ENCODE assay signal across 1 cellular context in the genomic region with DNA sequence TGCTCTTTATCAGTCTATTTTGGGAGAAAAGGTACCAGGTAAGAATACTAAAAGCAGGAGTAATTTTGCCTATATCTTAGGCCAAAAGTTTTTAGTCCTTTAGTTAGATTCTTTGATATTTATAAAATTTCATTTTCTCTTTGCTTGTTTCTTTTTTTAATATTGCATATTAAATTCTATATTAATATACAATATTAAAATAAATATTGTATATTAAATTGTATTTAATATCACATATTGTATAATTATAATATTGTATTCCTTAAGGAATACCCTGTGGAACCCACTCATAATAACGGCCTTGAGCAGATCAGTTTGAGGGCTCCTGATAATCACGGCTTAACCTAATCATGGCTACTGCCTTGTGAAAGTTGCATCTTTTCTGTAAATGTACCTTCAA.
TF ChIP-seq lines count a peak whose summit lies in the region.

No MANE protein-coding gene starts in this region.

TF ChIP-seq in HepG2, 621 proteins besides CTCF, POLR2A, EP300 and RAD21:
- TF ChIP-seq ZNF124 (CRISPR knock-in tag; IDR thresholded peaks at IDR 0.05) (no peak), ARID2 (CRISPR knock-in tag; IDR thresholded peaks at IDR 0.05; ENCODE audit: borderline replicate concordance) (no peak), ZNF737 (CRISPR knock-in tag; IDR thresholded peaks at IDR 0.05; ENCODE audit: borderline replicate concordance) (no peak), ZNF761 (CRISPR knock-in tag; conservative IDR thresholded peaks at IDR 0.05) (no peak), ZNF747 (CRISPR knock-in tag; IDR thresholded peaks at IDR 0.05; ENCODE audit: borderline replicate concordance) (no peak), ZFY (CRISPR knock-in tag; IDR thresholded peaks at IDR 0.05) (no peak), ZSCAN22 (CRISPR knock-in tag; IDR thresholded peaks at IDR 0.05) (no peak), ZNF33B (CRISPR knock-in tag; IDR thresholded peaks at IDR 0.05) (no peak), MBNL3 (CRISPR knock-in tag; conservative IDR thresholded peaks at IDR 0.05) (no peak), NFIC (IDR thresholded peaks at IDR 0.05; ENCODE audit: low read length) (no peak), ZNF652 (CRISPR knock-in tag; IDR thresholded peaks at IDR 0.05; ENCODE audit: borderline replicate concordance, low read depth) (no peak), NR1H2 (CRISPR knock-in tag; IDR thresholded peaks at IDR 0.05; ENCODE audit: borderline replicate concordance, low read depth) (no peak), ZSCAN25 (CRISPR knock-in tag; IDR thresholded peaks at IDR 0.05) (no peak), SOX5 (CRISPR knock-in tag; IDR thresholded peaks at IDR 0.05; ENCODE audit: borderline replicate concordance) (no peak), FOSL2 (CRISPR knock-in tag; IDR thresholded peaks at IDR 0.05) (no peak)
- TF ChIP-seq, protein P1, sequence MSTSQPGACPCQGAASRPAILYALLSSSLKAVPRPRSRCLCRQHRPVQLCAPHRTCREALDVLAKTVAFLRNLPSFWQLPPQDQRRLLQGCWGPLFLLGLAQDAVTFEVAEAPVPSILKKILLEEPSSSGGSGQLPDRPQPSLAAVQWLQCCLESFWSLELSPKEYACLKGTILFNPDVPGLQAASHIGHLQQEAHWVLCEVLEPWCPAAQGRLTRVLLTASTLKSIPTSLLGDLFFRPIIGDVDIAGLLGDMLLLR (CRISPR knock-in tag; IDR thresholded peaks at IDR 0.05): no peak
- TF ChIP-seq, protein P2, sequence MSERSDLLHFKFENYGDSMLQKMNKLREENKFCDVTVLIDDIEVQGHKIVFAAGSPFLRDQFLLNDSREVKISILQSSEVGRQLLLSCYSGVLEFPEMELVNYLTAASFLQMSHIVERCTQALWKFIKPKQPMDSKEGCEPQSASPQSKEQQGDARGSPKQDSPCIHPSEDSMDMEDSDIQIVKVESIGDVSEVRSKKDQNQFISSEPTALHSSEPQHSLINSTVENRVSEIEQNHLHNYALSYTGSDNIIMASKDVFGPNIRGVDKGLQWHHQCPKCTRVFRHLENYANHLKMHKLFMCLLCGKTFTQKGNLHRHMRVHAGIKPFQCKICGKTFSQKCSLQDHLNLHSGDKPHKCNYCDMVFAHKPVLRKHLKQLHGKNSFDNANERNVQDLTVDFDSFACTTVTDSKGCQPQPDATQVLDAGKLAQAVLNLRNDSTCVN (CRISPR knock-in tag; IDR thresholded peaks at IDR 0.05; ENCODE audit: borderline replicate concordance): no peak
- TF ChIP-seq, protein P3, sequence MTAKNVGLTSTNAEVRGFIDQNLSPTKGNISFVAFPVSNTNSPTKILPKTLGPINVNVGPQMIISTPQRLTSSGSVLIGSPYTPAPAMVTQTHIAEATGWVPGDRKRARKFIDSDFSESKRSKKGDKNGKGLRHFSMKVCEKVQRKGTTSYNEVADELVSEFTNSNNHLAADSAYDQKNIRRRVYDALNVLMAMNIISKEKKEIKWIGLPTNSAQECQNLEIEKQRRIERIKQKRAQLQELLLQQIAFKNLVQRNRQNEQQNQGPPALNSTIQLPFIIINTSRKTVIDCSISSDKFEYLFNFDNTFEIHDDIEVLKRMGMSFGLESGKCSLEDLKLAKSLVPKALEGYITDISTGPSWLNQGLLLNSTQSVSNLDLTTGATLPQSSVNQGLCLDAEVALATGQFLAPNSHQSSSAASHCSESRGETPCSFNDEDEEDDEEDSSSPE (CRISPR knock-in tag; IDR thresholded peaks at IDR 0.05): no peak
